In genomic region chr19:18443831-18444230, GRCh38 we compare ENCODE assay signal across 27 cellular contexts. TPM values are rescaled to one million over a fixed set of nuclear protein-coding genes. Genes with fewer than 3 reads are reported as not detected.
DNase-seq lines count a peak whose midpoint lies in the region; ATAC-seq, FAIRE-seq and TF ChIP-seq lines count a peak whose summit lies in the region.
"Had no signal": no experiment of that assay in that cellular context is flagged by ENCODE, and none has a peak within 500 bp of the region (broad histone marks: within the 10 kb centered on the region; RNA-seq: fewer than 3 reads in every experiment).

No MANE protein-coding gene starts in this region.

- H3K4me2 ChIP-seq in BLaER1 (peak overlapping the region; percentile 80), GM12878 (ENCODE audit: control insufficient read depth, insufficient read depth) (no peak overlapping the region), trophoblast cell (ENCODE audit: low read length) (no peak overlapping the region)
- H3K4me2 ChIP-seq: A549 had no signal

- H3K9ac ChIP-seq in BLaER1 (peak overlapping the region; percentile 65), GM12878 (ENCODE audit: control insufficient read depth, insufficient read depth, low read length) (no peak overlapping the region), trophoblast cell (ENCODE audit: low read length) (peak overlapping the region; percentile 36)

- no peak overlapping the region for H2BK120ac ChIP-seq in trophoblast cell (ENCODE audit: insufficient read depth, low read length, poor library complexity)

- in situ Hi-C loops in GM12878 (cut with MboI), result no loop called here

- no peak for ATAC-seq in GM12878
- ATAC-seq: A549, HCT116 had no signal

- no peak overlapping the region for H3K4ac ChIP-seq in trophoblast cell (ENCODE audit: low read depth, low read length)

- peaks cover 58% of the 10 kb centered on the region for H3K36me3 ChIP-seq in BLaER1
- H3K36me3 ChIP-seq in GM12878 (ENCODE audit: control insufficient read depth in 2 of 2, insufficient read depth in 2 of 2, low read length in 1 of 2), result peaks cover 11 to 26% of the 10 kb centered on the region in 2 experiments; a peak in 3 of 4 replicates
- peaks cover 35 to 38% of the 10 kb centered on the region in 2 experiments for H3K36me3 ChIP-seq in trophoblast cell (ENCODE audit: control insufficient read depth in 1 of 2, insufficient read depth in 2 of 2, low read length in 2 of 2)

- no peak overlapping the region for H3K23ac ChIP-seq in trophoblast cell (ENCODE audit: low read length)

- H3K27me3 ChIP-seq in BLaER1 (no peaks in the 10 kb centered on the region), GM12878 (replicated peaks in 1 of 2; ENCODE audit: control insufficient read depth in 2 of 2, insufficient read depth in 2 of 2, low read length in 1 of 2) (no peaks in the 10 kb centered on the region), trophoblast cell (ENCODE audit: insufficient read depth, low read length) (no peaks in the 10 kb centered on the region)

- H4K20me1 ChIP-seq in BLaER1, result peaks cover 54% of the 10 kb centered on the region
- no peaks in the 10 kb centered on the region; the same call in 1 of the 2 replicates for H4K20me1 ChIP-seq in GM12878 (ENCODE audit: control insufficient read depth, insufficient read depth)

- no peak for TF ChIP-seq RAD21 in GM12878 (IDR thresholded peaks at IDR 0.05; ENCODE audit: insufficient read depth, low read depth, low read length)

- H2BK5ac ChIP-seq in trophoblast cell (ENCODE audit: low read depth, low read length, poor library complexity), result no peak overlapping the region

- H3K14ac ChIP-seq in trophoblast cell (ENCODE audit: low read length), result no peak overlapping the region

- H3K79me1 ChIP-seq in trophoblast cell (ENCODE audit: low read length), result peaks cover 28% of the 10 kb centered on the region

- POLR2A ChIA-PET in GM12878 (lab: Charles Lee), result no interaction called here

- no peak overlapping the region for H4K91ac ChIP-seq in trophoblast cell (ENCODE audit: low read depth, low read length)

- 86% methylated on average over 11 of the region's 11 CpGs for WGBS in GM12878 (ENCODE audit: insufficient coverage, insufficient replicate concordance, low lambda C conversion rate, missing lambda C conversion rate)
- no CpG with 5 or more reads among the region's 11 CpGs for WGBS in trophoblast cell (ENCODE audit: extremely low coverage, insufficient coverage, insufficient read length)

- DNase-seq in NAMALWA (ENCODE audit: low spot score) (peak; percentile 87), GM12878 (ENCODE audit: low read depth, low spot score) (no peak), trophoblast cell (no peak), SW 1271 (lab: John Stamatoyannopoulos, UW) (no peak), C1 segment of cervical spinal cord (lab: John Stamatoyannopoulos, UW) (no peak), hepatic stellate cell (ENCODE audit: low spot score) (no peak)
- DNase-seq: CD4-positive, alpha-beta memory T cell; GOT3; KBM-7; NCI-H1105; NCI-H146; NCI-H2029 treated with DMSO at 0.1 percent for 48 hours; NCI-H2171; NCI-H345; NCI-H524; Right ventricle myocardium superior had no signal

- H3K27ac ChIP-seq in BLaER1 (peak overlapping the region; percentile 69), GM12878 (ENCODE audit: control insufficient read depth, insufficient read depth) (no peak overlapping the region), trophoblast cell (ENCODE audit: low read depth, low read length) (no peak overlapping the region)
- H3K27ac ChIP-seq: A549, HL-60 had no signal

- CTCF ChIA-PET in GM12878 (lab: Yijun Ruan, JAX), result no interaction called here

- H3K4me3 ChIP-seq in BLaER1 (no peak overlapping the region), GM12878 (no peak overlapping the region), trophoblast cell (ENCODE audit: low read depth, low read length) (no peak overlapping the region)
- H3K4me3 ChIP-seq: A549 had no signal

- H3K4me1 ChIP-seq in BLaER1 (peaks cover 60% of the 10 kb centered on the region), GM12878 (ENCODE audit: control insufficient read depth, insufficient read depth, low read length) (peaks cover 3% of the 10 kb centered on the region; the same call in 1 of the 2 replicates), trophoblast cell (ENCODE audit: control insufficient read depth in 1 of 2, insufficient read depth in 2 of 2, low read length in 2 of 2) (peaks cover 42 to 54% of the 10 kb centered on the region in 2 experiments)

- no peak for FAIRE-seq in GM12878 (lab: Jason Lieb, UNC)
- FAIRE-seq: A549, GM12892, GM18507, RCC 7860 had no signal

- H3K79me2 ChIP-seq in GM12878 (ENCODE audit: control insufficient read depth, insufficient read depth, low read length) (no peaks in the 10 kb centered on the region), trophoblast cell (ENCODE audit: control insufficient read depth, insufficient read depth, low read length, poor library complexity) (peaks cover 10% of the 10 kb centered on the region)

- H2BK12ac ChIP-seq in trophoblast cell (ENCODE audit: low read length), result no peak overlapping the region

- H2AK5ac ChIP-seq in trophoblast cell (ENCODE audit: low read length), result no peak overlapping the region

- H4K12ac ChIP-seq in trophoblast cell (ENCODE audit: low read depth, low read length), result no peak overlapping the region

- no TSS peak for BruUV-seq in GM12878 (replicated peaks; lab: Mats Ljungman, UMichigan)

- TF ChIP-seq EP300 in GM12878 (IDR thresholded peaks at IDR 0.05; ENCODE audit: borderline replicate concordance in 1 of 2, control insufficient read depth in 1 of 2, low read depth in 2 of 2, low read length in 2 of 2), result no peak

- SMC1A ChIA-PET in GM12878 (lab: Charles Lee; ENCODE audit: uncharacterized antibody, unreplicated experiment), result no interaction called here

- H2AFZ ChIP-seq in GM12878 (ENCODE audit: control insufficient read depth, low read depth, low read length) (no peak overlapping the region), trophoblast cell (ENCODE audit: insufficient read depth, low read length, poor library complexity) (no peak overlapping the region)

- H4K8ac ChIP-seq in trophoblast cell (ENCODE audit: low read depth, low read length), result no peak overlapping the region

- peak; percentile 21; the same call in 1 of the 2 replicates for TF ChIP-seq POLR2A in GM12878 (IDR thresholded peaks at IDR 0.05; ENCODE audit: low read depth, low read length)

- TF ChIP-seq CTCF in GM12878 (IDR thresholded peaks at IDR 0.05 in 2 of 3, conservative IDR thresholded peaks at IDR 0.05 in 1 of 3; ENCODE audit: control insufficient read depth in 2 of 3, extremely low read depth in 1 of 3, insufficient read depth in 1 of 3, low read depth in 3 of 3, low read length in 3 of 3), result no peak

- peak overlapping the region; percentile 27 for H3K18ac ChIP-seq in trophoblast cell (ENCODE audit: low read length)

- intact Hi-C loops in GM12878 (cut with micrococcal nuclease; ENCODE audit: unreplicated experiment), result no loop called here

- RAD21 ChIA-PET in GM12878 (lab: Charles Lee; ENCODE audit: unreplicated experiment), result no interaction called here

- no peaks in the 10 kb centered on the region for H3K9me3 ChIP-seq in BLaER1
- H3K9me3 ChIP-seq in GM12878 (replicated peaks; ENCODE audit: control insufficient read depth, insufficient read depth, low read length), result no peaks in the 10 kb centered on the region
- H3K9me3 ChIP-seq in trophoblast cell (ENCODE audit: insufficient read depth, low read depth, low read length), result peaks cover 5% of the 10 kb centered on the region
- H3K9me3 ChIP-seq: A549 had no signal

RNA-seq across cellular contexts. Expression of gene ISYNA1, which starts 5.9 kb away (rescaled TPM):
- total RNA-seq in GM12878 (2013; cell fraction: nucleolus; rRNA removed), result 8.2 and 8.9 TPM in 2 replicates
- total RNA-seq in GM12878 (2014; rRNA removed) (9.9 and 12.3 TPM in 2 replicates), GM12878 (2014; rRNA removed; fragmentation: Illumina TruSeq; extraction: Trizol) (4.9 and 5.3 TPM in 2 replicates), GM12878 (2021) (37.0 and 38.8 TPM in 2 replicates)
- polyA plus RNA-seq in GM12878 (2011; ENCODE audit: low read depth), result 12.5 TPM
- polyA plus RNA-seq in GM12878 (2011; rRNA removed) (0.78 and 1.9 TPM in 2 replicates), GM12878 (2014; fragmentation: Illumina TruSeq; extraction: Trizol) (2.5 and 3.8 TPM in 2 replicates), GM12878 (2014; fragmentation: Nextera tagmentation; extraction: Ambion mirVana) (1 to 10 TPM; 2.8 to 6.3 TPM), GM12878 (2014; rRNA removed) (33.0 and 37.8 TPM in 2 replicates), GM12878 (2016; fragmentation: Nextera tagmentation; extraction: Ambion mirVana) (10 to 100 TPM; 12.0 to 12.5 TPM)
- polyA plus RNA-seq in GM12878 (2011; cell fraction: cytosol; rRNA removed), result 2.0 and 3.0 TPM in 2 replicates
- polyA plus RNA-seq in GM12878 (2011; cell fraction: nucleus; rRNA removed), result 19.2 and 23.0 TPM in 2 replicates
- polyA plus RNA-seq in GM12878 (2012), result 23.2 and 24.0 TPM in 2 replicates
- 0.59 and 2.4 TPM in 2 replicates for polyA minus RNA-seq in GM12878 (2011; rRNA and poly(A)+ RNA removed)
- 1.1 and 5.1 TPM in 2 replicates for polyA minus RNA-seq in GM12878 (2011; cell fraction: cytosol; rRNA and poly(A)+ RNA removed)
- polyA minus RNA-seq in GM12878 (2011; cell fraction: nucleus; rRNA and poly(A)+ RNA removed), result 2.3 and 5.6 TPM in 2 replicates
- polyA plus RNA-seq in trophoblast cell (2013), result 476 and 488 TPM in 2 replicates

RNA-seq across cellular contexts. Expression of gene SSBP4, which starts 24.6 kb away (rescaled TPM):
- total RNA-seq in GM12878 (2013; cell fraction: nucleolus; rRNA removed), result 40.3 and 49.5 TPM in 2 replicates
- total RNA-seq in GM12878 (2014; rRNA removed) (91.4 and 122 TPM in 2 replicates), GM12878 (2014; rRNA removed; fragmentation: Illumina TruSeq; extraction: Trizol) (32.9 and 39.5 TPM in 2 replicates), GM12878 (2021) (131 and 150 TPM in 2 replicates)
- 12.2 TPM for polyA plus RNA-seq in GM12878 (2011; ENCODE audit: low read depth)
- polyA plus RNA-seq in GM12878 (2011; rRNA removed) (11.5 and 19.0 TPM in 2 replicates), GM12878 (2014; fragmentation: Illumina TruSeq; extraction: Trizol) (7.1 and 22.5 TPM in 2 replicates), GM12878 (2014; fragmentation: Nextera tagmentation; extraction: Ambion mirVana) (1 to 10 TPM in 1 of 2 experiments, under 1 TPM in 1; 0.37 to 6.6 TPM), GM12878 (2014; rRNA removed) (98.3 and 119 TPM in 2 replicates), GM12878 (2016; fragmentation: Nextera tagmentation; extraction: Ambion mirVana) (10 to 100 TPM; 38.3 to 58.5 TPM)
- polyA plus RNA-seq in GM12878 (2011; cell fraction: cytosol; rRNA removed), result 23.2 and 39.7 TPM in 2 replicates
- 104 and 142 TPM in 2 replicates for polyA plus RNA-seq in GM12878 (2011; cell fraction: nucleus; rRNA removed)
- polyA plus RNA-seq in GM12878 (2012), result 52.3 and 55.4 TPM in 2 replicates
- polyA minus RNA-seq in GM12878 (2011; rRNA and poly(A)+ RNA removed), result 4.2 and 21.6 TPM in 2 replicates
- polyA minus RNA-seq in GM12878 (2011; cell fraction: cytosol; rRNA and poly(A)+ RNA removed), result 20.1 and 26.7 TPM in 2 replicates
- 23.2 and 48.4 TPM in 2 replicates for polyA minus RNA-seq in GM12878 (2011; cell fraction: nucleus; rRNA and poly(A)+ RNA removed)
- polyA plus RNA-seq in trophoblast cell (2013), result 51.1 and 52.0 TPM in 2 replicates

RNA-seq across cellular contexts. Expression of gene LRRC25, which starts 46.4 kb away (rescaled TPM):
- total RNA-seq in GM12878 (2013; cell fraction: nucleolus; rRNA removed), result 14.5 and 19.3 TPM in 2 replicates
- total RNA-seq in GM12878 (2014; rRNA removed) (2.5 and 2.9 TPM in 2 replicates), GM12878 (2014; rRNA removed; fragmentation: Illumina TruSeq; extraction: Trizol) (1.1 TPM in 2 replicates), GM12878 (2021) (2.7 TPM in 2 replicates)
- polyA plus RNA-seq in GM12878 (2011; ENCODE audit: low read depth), result 1.6 TPM
- polyA plus RNA-seq in GM12878 (2011; rRNA removed) (0.19 and 0.38 TPM in 2 replicates), GM12878 (2014; fragmentation: Illumina TruSeq; extraction: Trizol) (1.00 and 1.3 TPM in 2 replicates), GM12878 (2014; fragmentation: Nextera tagmentation; extraction: Ambion mirVana) (under 1 TPM; 0.50 to 0.53 TPM), GM12878 (2014; rRNA removed) (2.1 and 2.7 TPM in 2 replicates), GM12878 (2016; fragmentation: Nextera tagmentation; extraction: Ambion mirVana) (1 to 10 TPM; 1.2 to 1.6 TPM)
- 0.55 and 0.87 TPM in 2 replicates for polyA plus RNA-seq in GM12878 (2011; cell fraction: cytosol; rRNA removed)
- 0.24 and 0.42 TPM in 2 replicates for polyA plus RNA-seq in GM12878 (2011; cell fraction: nucleus; rRNA removed)
- 4.1 and 4.9 TPM in 2 replicates for polyA plus RNA-seq in GM12878 (2012)
- 0.44 and 1.1 TPM in 2 replicates for polyA minus RNA-seq in GM12878 (2011; rRNA and poly(A)+ RNA removed)
- 0.67 TPM in 1 of 2 replicates, not detected in the other for polyA minus RNA-seq in GM12878 (2011; cell fraction: cytosol; rRNA and poly(A)+ RNA removed)
- polyA minus RNA-seq in GM12878 (2011; cell fraction: nucleus; rRNA and poly(A)+ RNA removed), result 0.73 and 0.86 TPM in 2 replicates
- polyA plus RNA-seq in trophoblast cell (2013), result not detected in 2 replicates
- total RNA-seq: G401, HT-29 had no signal
- polyA plus RNA-seq: A549 had no signal

RNA-seq across cellular contexts. Expression of gene GDF15, which starts 57.9 kb away (rescaled TPM):
- 4.5 and 5.8 TPM in 2 replicates for total RNA-seq in GM12878 (2013; cell fraction: nucleolus; rRNA removed)
- 1.4 and 1.8 TPM in 2 replicates for total RNA-seq in GM12878 (2014; rRNA removed)
- total RNA-seq in GM12878 (2014; rRNA removed; fragmentation: Illumina TruSeq; extraction: Trizol), result 0.31 and 0.60 TPM in 2 replicates
- total RNA-seq in GM12878 (2021), result 1.6 and 2.2 TPM in 2 replicates
- polyA plus RNA-seq in GM12878 (2011; ENCODE audit: low read depth), result 0.97 TPM
- polyA plus RNA-seq in GM12878 (2011; rRNA removed), result 0.22 and 0.46 TPM in 2 replicates
- 2.1 and 2.2 TPM in 2 replicates for polyA plus RNA-seq in GM12878 (2011; cell fraction: cytosol; rRNA removed)
- polyA plus RNA-seq in GM12878 (2011; cell fraction: nucleus; rRNA removed), result 3.2 and 4.0 TPM in 2 replicates
- polyA plus RNA-seq in GM12878 (2012), result 3.5 and 6.0 TPM in 2 replicates
- 0.29 and 0.92 TPM in 2 replicates for polyA plus RNA-seq in GM12878 (2014; fragmentation: Illumina TruSeq; extraction: Trizol)
- polyA plus RNA-seq in GM12878 (2014; fragmentation: Nextera tagmentation; extraction: Ambion mirVana), result under 1 TPM in 1 of 2 experiments, not detected in 1; 0.11 TPM
- polyA plus RNA-seq in GM12878 (2014; rRNA removed), result 1.4 and 1.6 TPM in 2 replicates
- polyA plus RNA-seq in GM12878 (2016; fragmentation: Nextera tagmentation; extraction: Ambion mirVana), result 1 to 10 TPM; 2.8 to 3.6 TPM
- 1.6 TPM in 1 of 2 replicates, not detected in the other for polyA minus RNA-seq in GM12878 (2011; rRNA and poly(A)+ RNA removed)
- 2.8 and 7.8 TPM in 2 replicates for polyA minus RNA-seq in GM12878 (2011; cell fraction: cytosol; rRNA and poly(A)+ RNA removed)
- polyA minus RNA-seq in GM12878 (2011; cell fraction: nucleus; rRNA and poly(A)+ RNA removed), result 1.6 and 2.2 TPM in 2 replicates
- 182 and 198 TPM in 2 replicates for polyA plus RNA-seq in trophoblast cell (2013)
- total RNA-seq: B cell, OCI-LY7 had no signal
- polyA plus RNA-seq: CD4-positive, alpha-beta memory T cell had no signal
